1 cellular context compared by ENCODE assay signal in genomic region chr10:52213511-52213831, GRCh38.
TF ChIP-seq lines count a peak whose summit lies in the region.

No MANE protein-coding gene starts in this region.

TF ChIP-seq in HEK293, 187 proteins besides CTCF, POLR2A, EP300 and RAD21 (continued from another document):
- TF ChIP-seq, protein P1, sequence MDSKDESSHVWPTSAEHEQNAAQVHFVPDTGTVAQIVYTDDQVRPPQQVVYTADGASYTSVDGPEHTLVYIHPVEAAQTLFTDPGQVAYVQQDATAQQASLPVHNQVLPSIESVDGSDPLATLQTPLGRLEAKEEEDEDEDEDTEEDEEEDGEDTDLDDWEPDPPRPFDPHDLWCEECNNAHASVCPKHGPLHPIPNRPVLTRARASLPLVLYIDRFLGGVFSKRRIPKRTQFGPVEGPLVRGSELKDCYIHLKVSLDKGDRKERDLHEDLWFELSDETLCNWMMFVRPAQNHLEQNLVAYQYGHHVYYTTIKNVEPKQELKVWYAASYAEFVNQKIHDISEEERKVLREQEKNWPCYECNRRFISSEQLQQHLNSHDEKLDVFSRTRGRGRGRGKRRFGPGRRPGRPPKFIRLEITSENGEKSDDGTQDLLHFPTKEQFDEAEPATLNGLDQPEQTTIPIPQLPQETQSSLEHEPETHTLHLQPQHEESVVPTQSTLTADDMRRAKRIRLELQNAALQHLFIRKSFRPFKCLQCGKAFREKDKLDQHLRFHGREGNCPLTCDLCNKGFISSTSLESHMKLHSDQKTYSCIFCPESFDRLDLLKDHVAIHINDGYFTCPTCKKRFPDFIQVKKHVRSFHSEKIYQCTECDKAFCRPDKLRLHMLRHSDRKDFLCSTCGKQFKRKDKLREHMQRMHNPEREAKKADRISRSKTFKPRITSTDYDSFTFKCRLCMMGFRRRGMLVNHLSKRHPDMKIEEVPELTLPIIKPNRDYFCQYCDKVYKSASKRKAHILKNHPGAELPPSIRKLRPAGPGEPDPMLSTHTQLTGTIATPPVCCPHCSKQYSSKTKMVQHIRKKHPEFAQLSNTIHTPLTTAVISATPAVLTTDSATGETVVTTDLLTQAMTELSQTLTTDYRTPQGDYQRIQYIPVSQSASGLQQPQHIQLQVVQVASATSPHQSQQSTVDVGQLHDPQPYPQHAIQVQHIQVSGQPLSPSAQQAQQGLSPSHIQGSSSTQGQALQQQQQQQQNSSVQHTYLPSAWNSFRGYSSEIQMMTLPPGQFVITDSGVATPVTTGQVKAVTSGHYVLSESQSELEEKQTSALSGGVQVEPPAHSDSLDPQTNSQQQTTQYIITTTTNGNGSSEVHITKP (tag by site-specific recombination; IDR thresholded peaks at IDR 0.05), result peak; percentile 65
- no peak for TF ChIP-seq ZNF670 (tag by site-specific recombination; IDR thresholded peaks at IDR 0.05; ENCODE audit: low read depth)
